25 cellular contexts compared by ENCODE assay signal in the genomic region with DNA sequence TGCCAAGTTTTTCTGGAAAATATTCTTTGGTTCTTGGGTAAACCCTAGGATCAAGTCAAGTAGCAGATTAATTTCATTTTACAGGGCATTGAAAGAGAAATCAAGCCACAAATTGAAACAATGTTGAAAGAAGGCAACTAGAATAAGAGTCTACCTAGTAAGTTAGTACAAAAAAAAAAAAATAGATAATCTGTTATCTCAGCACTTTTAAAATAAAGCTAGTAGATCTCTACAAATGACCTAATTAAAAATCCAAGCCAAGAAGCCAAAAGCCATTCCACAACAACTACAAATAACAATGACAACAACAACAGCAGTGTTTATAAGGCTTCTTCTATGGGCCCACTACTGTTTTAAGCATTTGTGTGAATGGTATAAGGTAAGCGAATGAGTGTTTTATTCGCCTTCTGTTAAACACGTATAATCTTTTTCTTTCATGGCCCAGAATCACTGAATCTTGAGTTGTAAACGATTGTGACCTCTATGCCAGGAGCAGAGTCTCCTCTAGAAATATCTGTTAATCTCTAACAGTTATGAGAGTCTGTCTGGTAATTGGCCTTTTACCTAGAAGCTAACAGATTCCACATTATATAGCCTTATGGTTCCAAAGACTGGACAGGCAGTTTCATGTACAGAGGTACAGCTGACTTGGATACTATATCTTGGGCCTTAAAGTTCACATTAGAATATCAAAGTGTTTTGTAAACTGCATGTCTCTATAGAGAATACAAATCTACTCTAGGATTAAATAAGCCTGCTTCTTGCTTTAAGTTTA.
"Had no signal": no experiment of that assay in that cellular context is flagged by ENCODE, and none has a peak within 500 bp of the region (broad histone marks: within the 10 kb centered on the region; RNA-seq: fewer than 3 reads in every experiment).

No MANE protein-coding gene starts in this region.

- H3K4me1 ChIP-seq: breast epithelium had no signal

- H3K4me2 ChIP-seq: KMS-11 had no signal

- H3K27me3 ChIP-seq: breast epithelium had no signal

- H3K9ac ChIP-seq: KMS-11 had no signal

- ATAC-seq: activated CD4-positive, CD25-positive, alpha-beta regulatory T cell treated with anti-CD3 and anti-CD28 coated beads, Interleukin-2, amount 50 U/mL, for 24 hours; activated CD8-positive, alpha-beta T cell treated with anti-CD3 and anti-CD28 coated beads, Interleukin-2, amount 10 ng/mL, durations not matched to agents 7 days and 5 days; PC-3 had no signal

- FAIRE-seq: RCC 7860 had no signal

- DNase-seq: activated CD4-positive, alpha-beta T cell treated with anti-CD3 and anti-CD28 coated beads for 4 hours; activated CD4-positive, alpha-beta T cell treated with anti-CD3 and anti-CD28 coated beads, Interleukin-2, amount 50 U/mL, for 4 hours; activated CD8-positive, alpha-beta T cell treated with anti-CD3 and anti-CD28 coated beads, Interleukin-2, amount 10 ng/mL, durations not matched to agents 7 days and 5 days; activated effector memory CD4-positive, alpha-beta T cell treated with Interleukin-2 at 50 U/mL for 16 hours; activated naive CD4-positive, alpha-beta T cell; activated T-cell treated with anti-CD3 and anti-CD28 coated beads, Interleukin-2, amount 50 U/mL, for 24 hours; aorta; caudate nucleus; MV-4-11; NCI-H1092 treated with DMSO at 0.1 percent for 48 hours; NCI-H1417 treated with DMSO at 0.1 percent for 48 hours; NCI-H1694; NCI-H2029; NCI-H2107; NCI-H2171 treated with DMSO at 0.1 percent for 48 hours; NCI-H226; NCI-H526; NCI-H82; PC-3; SHP77; T-helper 1 cell had no signal

- H3K36me3 ChIP-seq: breast epithelium had no signal

- H3K9me3 ChIP-seq: breast epithelium had no signal

- H3K27ac ChIP-seq: breast epithelium, KMS-11 had no signal

- H3K4me3 ChIP-seq: breast epithelium had no signal
